Comparison of ENCODE assay signal across 20 cellular contexts in genomic region chr18:30730915-30731314, GRCh38.
"Had no signal": no experiment of that assay in that cellular context is flagged by ENCODE, and none has a peak within 500 bp of the region (broad histone marks: within the 10 kb centered on the region; RNA-seq: fewer than 3 reads in every experiment).

No MANE protein-coding gene starts in this region.

- DNase-seq: activated CD4-positive, alpha-beta T cell treated with anti-CD3 and anti-CD28 coated beads for 36 hours; activated CD4-positive, alpha-beta T cell treated with anti-CD3 and anti-CD28 coated beads, Interleukin-2, amount 50 U/mL, for 48 hours; activated gamma-delta T cell; adrenal gland; cortex of kidney; effector CD4-positive, alpha-beta T cell; heart left ventricle; immature natural killer cell; mucosa of descending colon; naive thymus-derived CD4-positive, alpha-beta T cell; pancreas; stimulated activated naive B cell treated with anti-CD40 and anti-IgM and Interleukin-4, amounts not matched to agents 10 μg/mL and 1 μg/mL and 100 μg/mL, for 72 hours; T-helper 2 cell; upper lobe of right lung had no signal

- ATAC-seq: activated CD4-positive, alpha-beta T cell treated with anti-CD3 and anti-CD28 coated beads for 36 hours; activated naive CD4-positive, alpha-beta T cell treated with anti-CD3 and anti-CD28 coated beads, Interleukin-2, amount 50 U/mL, for 72 hours; gastroesophageal sphincter; heart left ventricle; mucosa of descending colon; naive thymus-derived CD4-positive, alpha-beta T cell; pancreas; sciatic nerve; stimulated activated naive B cell treated with anti-CD40 and anti-IgM and Interleukin-4, amounts not matched to agents 10 μg/mL and 1 μg/mL and 100 μg/mL, for 72 hours had no signal

- FAIRE-seq: astrocyte, pancreas had no signal

- H3K36me3 ChIP-seq: adrenal gland, breast epithelium, gastroesophageal sphincter, heart left ventricle, neutrophil, pancreas, upper lobe of right lung had no signal

- H3K4me1 ChIP-seq: adrenal gland, breast epithelium, gastroesophageal sphincter, heart left ventricle, pancreas, upper lobe of right lung had no signal

- H3K27ac ChIP-seq: adrenal gland, breast epithelium, gastroesophageal sphincter, heart left ventricle, neutrophil, pancreas, upper lobe of right lung had no signal

- H3K9me3 ChIP-seq: mucosa of descending colon, neutrophil, pancreas, upper lobe of right lung had no signal

- H3K27me3 ChIP-seq: adrenal gland, breast epithelium, gastroesophageal sphincter, heart left ventricle, neutrophil, pancreas, upper lobe of right lung had no signal

- H3K4me3 ChIP-seq: adrenal gland, breast epithelium, gastroesophageal sphincter, heart left ventricle, mucosa of descending colon, pancreas, upper lobe of right lung had no signal
